Comparison of ENCODE assay signal across 27 cellular contexts in genomic region chr15:64235552-64235951, GRCh38.
"Had no signal": no experiment of that assay in that cellular context is flagged by ENCODE, and none has a peak within 500 bp of the region (broad histone marks: within the 10 kb centered on the region; RNA-seq: fewer than 3 reads in every experiment).

No MANE protein-coding gene starts in this region.

- H3K27ac Mint-ChIP-seq: activated B cell treated with CpG ODN at 0.5 μM for 24 hours; activated CD4-positive, alpha-beta T cell treated with anti-CD3 and anti-CD28 coated beads, Interleukin-2, amount 10 ng/mL, durations not matched to agents 24 days and 14 days; activated CD8-positive, alpha-beta memory T cell treated with anti-CD3 and anti-CD28 coated beads, Interleukin-2, amount 10 ng/mL, durations not matched to agents 7 days and 5 days; activated naive CD8-positive, alpha-beta T cell treated with anti-CD3 and anti-CD28 coated beads, Interleukin-2, amount 10 ng/mL, durations not matched to agents 7 days and 5 days; activated T-cell treated with anti-CD3 and anti-CD28 coated beads, Interleukin-2, amount 50 U/mL, for 24 hours; activated T-helper 17 cell treated with anti-CD3 and anti-CD28 coated beads, Interleukin-2, amount 50 U/mL, for 72 hours; T-helper 17 cell had no signal

- H3K4me3 ChIP-seq: adrenal gland, breast epithelium had no signal

- H3K9ac ChIP-seq: KMS-11 had no signal

- H3K4me1 ChIP-seq: breast epithelium had no signal

- H3K36me3 ChIP-seq: adrenal gland, breast epithelium had no signal

- H3K9me3 Mint-ChIP-seq: activated B cell treated with CpG ODN at 0.5 μM for 24 hours; activated CD4-positive, alpha-beta T cell treated with anti-CD3 and anti-CD28 coated beads, Interleukin-2, amount 10 ng/mL, durations not matched to agents 24 days and 14 days; activated naive CD8-positive, alpha-beta T cell treated with anti-CD3 and anti-CD28 coated beads, Interleukin-2, amount 10 ng/mL, durations not matched to agents 7 days and 5 days; activated T-cell treated with anti-CD3 and anti-CD28 coated beads, Interleukin-2, amount 50 U/mL, for 24 hours; activated T-helper 17 cell treated with anti-CD3 and anti-CD28 coated beads, Interleukin-2, amount 50 U/mL, for 72 hours had no signal

- H3K27me3 Mint-ChIP-seq: activated B cell treated with CpG ODN at 0.5 μM for 24 hours; activated CD4-positive, alpha-beta T cell treated with anti-CD3 and anti-CD28 coated beads, Interleukin-2, amount 10 ng/mL, durations not matched to agents 24 days and 14 days; activated CD8-positive, alpha-beta memory T cell treated with anti-CD3 and anti-CD28 coated beads, Interleukin-2, amount 10 ng/mL, durations not matched to agents 7 days and 5 days; activated naive CD8-positive, alpha-beta T cell treated with anti-CD3 and anti-CD28 coated beads, Interleukin-2, amount 10 ng/mL, durations not matched to agents 7 days and 5 days; activated T-cell treated with anti-CD3 and anti-CD28 coated beads, Interleukin-2, amount 50 U/mL, for 24 hours; activated T-helper 17 cell treated with anti-CD3 and anti-CD28 coated beads, Interleukin-2, amount 50 U/mL, for 72 hours; T-helper 17 cell had no signal

- H3K4me2 ChIP-seq: KMS-11 had no signal

- H3K27ac ChIP-seq: adrenal gland, breast epithelium, KMS-11 had no signal

- H3K4me3 Mint-ChIP-seq: activated B cell treated with CpG ODN at 0.5 μM for 24 hours; activated CD4-positive, alpha-beta T cell treated with anti-CD3 and anti-CD28 coated beads, Interleukin-2, amount 10 ng/mL, durations not matched to agents 24 days and 14 days; activated CD8-positive, alpha-beta memory T cell treated with anti-CD3 and anti-CD28 coated beads, Interleukin-2, amount 10 ng/mL, durations not matched to agents 7 days and 5 days; activated naive CD8-positive, alpha-beta T cell treated with anti-CD3 and anti-CD28 coated beads, Interleukin-2, amount 10 ng/mL, durations not matched to agents 7 days and 5 days; activated T-cell treated with anti-CD3 and anti-CD28 coated beads, Interleukin-2, amount 50 U/mL, for 24 hours; activated T-helper 17 cell treated with anti-CD3 and anti-CD28 coated beads, Interleukin-2, amount 50 U/mL, for 72 hours; T-helper 17 cell had no signal

- H3K27me3 ChIP-seq: adrenal gland, breast epithelium had no signal

- ATAC-seq: activated CD8-positive, alpha-beta memory T cell treated with anti-CD3 and anti-CD28 coated beads, Interleukin-2, amount 10 ng/mL, durations not matched to agents 7 days and 5 days; activated T-helper 17 cell treated with anti-CD3 and anti-CD28 coated beads, Interleukin-2, amount 50 U/mL, for 72 hours; Panc1; T-helper 17 cell had no signal

- DNase-seq: activated B cell treated with CpG ODN at 0.5 μM for 24 hours; activated CD4-positive, alpha-beta T cell treated with anti-CD3 and anti-CD28 coated beads for 1 hour; activated CD4-positive, alpha-beta T cell treated with anti-CD3 and anti-CD28 coated beads, Interleukin-2, amount 10 ng/mL, durations not matched to agents 24 days and 14 days; activated CD4-positive, alpha-beta T cell treated with anti-CD3 and anti-CD28 coated beads, Interleukin-2, amount 50 U/mL, for 48 hours; activated CD8-positive, alpha-beta memory T cell treated with anti-CD3 and anti-CD28 coated beads, Interleukin-2, amount 10 ng/mL, durations not matched to agents 7 days and 5 days; activated naive CD4-positive, alpha-beta T cell treated with anti-CD3 and anti-CD28 coated beads, Interleukin-2, amount 50 U/mL, for 16 hours; activated naive CD8-positive, alpha-beta T cell treated with anti-CD3 and anti-CD28 coated beads, Interleukin-2, amount 10 ng/mL, durations not matched to agents 7 days and 5 days; activated T-cell treated with anti-CD3 and anti-CD28 coated beads, Interleukin-2, amount 50 U/mL, for 24 hours; adrenal gland; aorta; caudate nucleus; MM.1S; NCI-H1092 treated with DMSO at 0.1 percent for 48 hours; NCI-H1417 treated with DMSO at 0.1 percent for 48 hours; NCI-H1694; NCI-H2029; NCI-H345; NCI-H510A; NCI-H526 treated with DMSO at 0.1 percent for 48 hours; NCI-H82; SHP77; T-helper 17 cell; T-helper 9 cell had no signal
